Comparison of ENCODE assay signal across 8 cellular contexts in genomic region chr17:79808763-79809529, GRCh38. TPM values are rescaled to one million over a fixed set of nuclear protein-coding genes. Genes with fewer than 3 reads are reported as not detected.
DNase-seq lines count a peak whose midpoint lies in the region; ATAC-seq and TF ChIP-seq lines count a peak whose summit lies in the region.

No MANE protein-coding gene starts in this region.

- peaks cover 17 to 55% (median 33%) of the 10 kb centered on the region in 4 donors for H3K4me1 ChIP-seq in Peyer's patch

- no peak overlapping the region for H3K4me3 ChIP-seq in Peyer's patch

- peaks cover 0 to 94% of the 10 kb centered on the region in 2 donors for H3K27me3 ChIP-seq in Peyer's patch

- no peak for TF ChIP-seq POLR2A in Peyer's patch (IDR thresholded peaks at IDR 0.05)

- peak in 4 of 6 experiments; percentile 22 to 81 (median 74) for TF ChIP-seq CTCF in Peyer's patch (IDR thresholded peaks at IDR 0.05)

- ATAC-seq in esophagus mucosa = peak; percentile 56

- H3K27ac ChIP-seq in Peyer's patch = no peak overlapping the region

- peaks cover 0 to 3% (median 0%) of the 10 kb centered on the region in 4 donors for H3K9me3 ChIP-seq in Peyer's patch

- DNase-seq in D341Med (ENCODE audit: low spot score) = peak; percentile 60
- peak; percentile 37 for DNase-seq in HK-2 (ENCODE audit: unreplicated experiment)
- DNase-seq in Peyer's patch = peak in 1 of 3 donors; percentile 66
- peak; percentile 69 for DNase-seq in renal cortical epithelial cell (ENCODE audit: low read depth)
- DNase-seq in activated gamma-delta T cell treated with Interleukin-2 at 50 U/mL for 16 hours = no peak
- DNase-seq in activated CD4-positive, alpha-beta T cell treated with anti-CD3 and anti-CD28 coated beads for 48 hours = no peak
- DNase-seq in activated effector memory CD4-positive, alpha-beta T cell treated with anti-CD3 and anti-CD28 coated beads, Interleukin-2, amount 50 U/mL, for 16 hours = no peak

- H3K36me3 ChIP-seq in Peyer's patch = no peaks in the 10 kb centered on the region

RNA-seq across cellular contexts. Expression of gene CBX8, which starts 12.1 kb away (rescaled TPM):
- 10 to 100 TPM in 1 of 4 donors, 1 to 10 TPM in 3; 2.5 to 14.9 (median 3.5) TPM for total RNA-seq in Peyer's patch
- 3.8 TPM for total RNA-seq in esophagus mucosa
- total RNA-seq in renal cortical epithelial cell = 6.1 and 7.8 TPM in 2 replicates

RNA-seq across cellular contexts. Expression of gene CBX4, which starts 30.3 kb away (rescaled TPM):
- total RNA-seq in Peyer's patch = 10 to 100 TPM in 2 of 4 donors, 1 to 10 TPM in 2; 4.9 to 19.0 (median 12.3) TPM
- 25.2 TPM for total RNA-seq in esophagus mucosa
- 5.9 and 9.2 TPM in 2 replicates for total RNA-seq in renal cortical epithelial cell

RNA-seq across cellular contexts. Expression of gene CBX2, which starts 31.0 kb away (rescaled TPM):
- under 1 TPM; 0.18 to 0.85 (median 0.81) TPM for total RNA-seq in Peyer's patch
- total RNA-seq in esophagus mucosa = 3.8 TPM
- total RNA-seq in renal cortical epithelial cell = 1.5 and 1.9 TPM in 2 replicates

Comparison
In these comparisons a context has a peak if more than half of its experiments do, and no peak if none do; other contexts are left out.
1. DNase-seq: peak in D341Med (single experiment), HK-2 (single experiment) and renal cortical epithelial cell (single experiment); none in activated gamma-delta T cell treated with Interleukin-2 at 50 U/mL for 16 hours (single experiment), activated CD4-positive, alpha-beta T cell treated with anti-CD3 and anti-CD28 coated beads for 48 hours (single experiment) and activated effector memory CD4-positive, alpha-beta T cell treated with anti-CD3 and anti-CD28 coated beads, Interleukin-2, amount 50 U/mL, for 16 hours (single experiment).